Comparison of ENCODE assay signal across 8 cellular contexts in the genomic region with DNA sequence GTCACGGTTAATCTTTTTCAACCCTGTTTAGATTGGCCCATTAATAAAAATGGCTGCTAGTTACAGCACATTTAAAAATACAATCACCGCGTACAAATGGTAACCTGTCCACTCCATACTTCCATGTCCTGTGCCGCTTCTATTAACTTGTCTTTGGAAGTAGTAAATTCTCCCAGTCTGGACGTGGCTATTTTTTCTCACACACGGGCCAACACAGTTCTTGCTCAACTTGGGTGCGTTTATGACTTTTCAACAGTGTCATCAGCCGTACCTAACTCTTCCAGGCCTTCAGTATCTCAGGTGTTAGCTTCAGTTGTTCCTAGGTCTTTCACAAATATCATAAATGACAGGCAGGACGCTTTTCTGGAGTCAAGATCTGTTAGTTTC. TPM values are rescaled to one million over a fixed set of nuclear protein-coding genes. Genes with fewer than 3 reads are reported as not detected.
DNase-seq lines count a peak whose midpoint lies in the region; ATAC-seq, FAIRE-seq and TF ChIP-seq lines count a peak whose summit lies in the region.

No MANE protein-coding gene starts in this region.

- peaks cover 41% of the 10 kb centered on the region for H3K4me1 Mint-ChIP-seq in T-helper 2 cell treated with Interferon-gamma antibody and Interleukin-4, amounts not matched to agents 5 μg/mL and 100 μg/mL, for 36 hours (ENCODE audit: low read depth)

- no peak for TF ChIP-seq EP300 in gastroesophageal sphincter (IDR thresholded peaks at IDR 0.05)
- TF ChIP-seq EP300 in sigmoid colon (IDR thresholded peaks at IDR 0.05) = no peak

- peak overlapping the region; percentile 90 for H3K4me3 Mint-ChIP-seq in T-helper 2 cell treated with Interferon-gamma antibody and Interleukin-4, amounts not matched to agents 5 μg/mL and 100 μg/mL, for 36 hours

- H3K9me3 ChIP-seq in gastroesophageal sphincter (no peaks in the 10 kb centered on the region), sigmoid colon (no peaks in the 10 kb centered on the region)

- TF ChIP-seq CTCF in VCaP (conservative IDR thresholded peaks at IDR 0.05) (no peak), gastroesophageal sphincter (IDR thresholded peaks at IDR 0.05) (no peak), sigmoid colon (IDR thresholded peaks at IDR 0.05) (no peak)

- ATAC-seq in gastroesophageal sphincter = no peak
- no peak for ATAC-seq in HG02885 (IDR thresholded peaks at IDR 0.05; ENCODE audit: poor library complexity, unreplicated experiment)

- H3K27me3 ChIP-seq in gastroesophageal sphincter (no peaks in the 10 kb centered on the region), sigmoid colon (no peaks in the 10 kb centered on the region)

- DNase-seq in T-helper 2 cell treated with Interferon-gamma antibody and Interleukin-4, amounts not matched to agents 5 μg/mL and 100 μg/mL, for 36 hours (ENCODE audit: low spot score) = no peak
- DNase-seq in T-helper 2 cell = no peak
- DNase-seq in sigmoid colon = no peak
- no peak for DNase-seq in D341Med (ENCODE audit: low spot score)
- no peak for DNase-seq in GM12891 (ENCODE audit: insufficient read length, low spot score)

- H3K36me3 ChIP-seq in gastroesophageal sphincter = no peaks in the 10 kb centered on the region
- no peaks in the 10 kb centered on the region for H3K36me3 ChIP-seq in sigmoid colon

- peaks cover 13% of the 10 kb centered on the region for H3K36me3 Mint-ChIP-seq in T-helper 2 cell treated with Interferon-gamma antibody and Interleukin-4, amounts not matched to agents 5 μg/mL and 100 μg/mL, for 36 hours (ENCODE audit: low read depth)

- intact Hi-C loops in sigmoid colon (cut with DNase I) = loop anchor here (5.0 kb wide), 2 partner anchors 51 to 89 kb away; no protein-coding TSS in a partner anchor

- no peaks in the 10 kb centered on the region for H3K27me3 Mint-ChIP-seq in T-helper 2 cell treated with Interferon-gamma antibody and Interleukin-4, amounts not matched to agents 5 μg/mL and 100 μg/mL, for 36 hours (ENCODE audit: low read depth)

- H3K27ac ChIP-seq in VCaP (peak overlapping the region; percentile 87), gastroesophageal sphincter (peak overlapping the region; percentile 72 to 95 (median 90)), sigmoid colon (peak overlapping the region; percentile 87 to 98 (median 94))

- peaks cover 10 to 59% (median 16%) of the 10 kb centered on the region in 3 donors for H3K4me1 ChIP-seq in gastroesophageal sphincter
- peaks cover 0 to 55% (median 52%) of the 10 kb centered on the region in 4 donors for H3K4me1 ChIP-seq in sigmoid colon

- H3K27ac Mint-ChIP-seq in T-helper 2 cell treated with Interferon-gamma antibody and Interleukin-4, amounts not matched to agents 5 μg/mL and 100 μg/mL, for 36 hours = peak overlapping the region; percentile 91

- peak overlapping the region; percentile 74 to 94 for H3K4me3 ChIP-seq in gastroesophageal sphincter
- peak overlapping the region; percentile 80 to 98 (median 88) for H3K4me3 ChIP-seq in sigmoid colon

- no peak for FAIRE-seq in GM12891 (lab: Jason Lieb, UNC)

- 9 to 15% methylated on average over 7 to 8 of the region's 9 CpGs for WGBS in gastroesophageal sphincter (ENCODE audit: low coverage in 1 of 2), 2 donors
- WGBS in sigmoid colon, 2 donors = 10 to 31% methylated on average over 9 of the region's 9 CpGs

- H3K9me3 Mint-ChIP-seq in T-helper 2 cell treated with Interferon-gamma antibody and Interleukin-4, amounts not matched to agents 5 μg/mL and 100 μg/mL, for 36 hours = no peaks in the 10 kb centered on the region

- TF ChIP-seq POLR2A in gastroesophageal sphincter (IDR thresholded peaks at IDR 0.05) = no peak
- TF ChIP-seq POLR2A in sigmoid colon (IDR thresholded peaks at IDR 0.05) = no peak
- TF ChIP-seq POLR2A in GM12891 (IDR thresholded peaks at IDR 0.05; ENCODE audit: low read depth, low read length) = no peak

TF ChIP-seq in GM12891, 5 proteins besides CTCF, POLR2A, EP300 and RAD21:
- TF ChIP-seq SPI1 (IDR thresholded peaks at IDR 0.05; ENCODE audit: low read depth, low read length) (no peak), PAX5 (IDR thresholded peaks at IDR 0.05; ENCODE audit: insufficient read depth, low read length, severe bottlenecking) (no peak), POLR2AphosphoS5 (IDR thresholded peaks at IDR 0.05; ENCODE audit: low read depth, low read length) (no peak), POU2F2 (IDR thresholded peaks at IDR 0.05; ENCODE audit: low read depth, low read length) (no peak), TAF1 (IDR thresholded peaks at IDR 0.05; ENCODE audit: low read depth, low read length) (no peak)

RNA-seq across cellular contexts. Expression of a gene that starts 0.5 kb away (rescaled TPM):
- 10 to 100 TPM; 47.1 to 73.6 (median 66.2) TPM for total RNA-seq in gastroesophageal sphincter
- total RNA-seq in sigmoid colon = 10 to 100 TPM; 62.8 to 73.9 (median 70.1) TPM
- polyA plus RNA-seq in sigmoid colon = 10 to 100 TPM in 1 of 3 donors, 1 to 10 TPM in 2; 1.2 to 12.2 (median 1.8) TPM
- polyA plus RNA-seq in GM12891 (2012; ENCODE audit: low read depth, missing spikeins) = 7.6 TPM
